1 cellular context compared by ENCODE assay signal in the genomic region with DNA sequence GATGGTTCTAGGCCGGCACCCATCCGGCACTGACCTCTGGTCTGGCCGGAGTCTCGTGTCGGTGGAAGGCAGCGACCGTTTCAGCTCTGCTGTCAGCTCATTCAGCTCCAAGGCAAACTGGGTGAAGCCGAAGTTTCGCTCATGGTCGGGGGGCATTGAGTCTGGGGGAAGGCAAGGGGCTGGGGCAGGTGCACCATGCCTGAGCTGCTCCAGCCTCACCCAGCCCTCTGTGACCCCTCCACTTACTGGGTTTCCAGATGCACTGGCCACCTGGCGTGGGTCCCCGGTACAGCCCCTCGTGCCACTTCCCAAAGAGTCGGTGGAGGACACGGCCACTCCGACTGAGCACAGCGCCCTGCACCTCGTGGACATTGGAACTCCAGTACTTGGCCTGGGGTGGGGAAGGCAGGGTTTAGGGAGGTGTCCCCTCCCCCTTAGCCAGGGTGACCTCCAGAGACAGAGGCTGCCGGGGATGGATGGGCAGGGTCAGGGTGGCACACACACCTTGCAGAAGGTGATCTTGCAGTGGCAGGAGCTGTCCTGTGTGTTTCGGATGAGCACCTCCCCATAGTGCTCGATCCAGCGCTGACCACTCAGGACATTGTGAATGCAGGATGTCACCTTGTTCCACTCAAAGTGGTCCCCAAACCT.
A peak's percentile ranks its signal among the peaks of the same experiment; 100 is the strongest.
TF ChIP-seq lines count a peak whose summit lies in the region.

No MANE protein-coding gene starts in this region.

TF ChIP-seq in K562, 482 proteins besides CTCF, POLR2A, EP300 and RAD21:
- TF ChIP-seq, protein P1, sequence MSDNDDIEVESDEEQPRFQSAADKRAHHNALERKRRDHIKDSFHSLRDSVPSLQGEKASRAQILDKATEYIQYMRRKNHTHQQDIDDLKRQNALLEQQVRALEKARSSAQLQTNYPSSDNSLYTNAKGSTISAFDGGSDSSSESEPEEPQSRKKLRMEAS (CRISPR knock-in tag; IDR thresholded peaks at IDR 0.05): peak; percentile 16; the same call in 1 of the 2 replicates
- TF ChIP-seq, protein P2, sequence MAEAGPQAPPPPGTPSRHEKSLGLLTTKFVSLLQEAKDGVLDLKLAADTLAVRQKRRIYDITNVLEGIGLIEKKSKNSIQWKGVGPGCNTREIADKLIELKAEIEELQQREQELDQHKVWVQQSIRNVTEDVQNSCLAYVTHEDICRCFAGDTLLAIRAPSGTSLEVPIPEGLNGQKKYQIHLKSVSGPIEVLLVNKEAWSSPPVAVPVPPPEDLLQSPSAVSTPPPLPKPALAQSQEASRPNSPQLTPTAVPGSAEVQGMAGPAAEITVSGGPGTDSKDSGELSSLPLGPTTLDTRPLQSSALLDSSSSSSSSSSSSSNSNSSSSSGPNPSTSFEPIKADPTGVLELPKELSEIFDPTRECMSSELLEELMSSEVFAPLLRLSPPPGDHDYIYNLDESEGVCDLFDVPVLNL (CRISPR knock-in tag; IDR thresholded peaks at IDR 0.05; ENCODE audit: low read depth): no peak
